Comparison of ENCODE assay signal across 15 cellular contexts in genomic region chr17:81082177-81083073, GRCh38. TPM values are rescaled to one million over a fixed set of nuclear protein-coding genes. Genes with fewer than 3 reads are reported as not detected.
DNase-seq lines count a peak whose midpoint lies in the region; ATAC-seq and TF ChIP-seq lines count a peak whose summit lies in the region.
"Had no signal": no experiment of that assay in that cellular context is flagged by ENCODE, and none has a peak within 500 bp of the region (broad histone marks: within the 10 kb centered on the region; RNA-seq: fewer than 3 reads in every experiment).

No MANE protein-coding gene starts in this region.

- no peaks in the 10 kb centered on the region for H3K9me3 Mint-ChIP-seq in MCF 10A (ENCODE audit: unreplicated experiment)
- H3K9me3 Mint-ChIP-seq in naive thymus-derived CD8-positive, alpha-beta T cell: no peaks in the 10 kb centered on the region
- H3K9me3 Mint-ChIP-seq: activated B cell treated with CpG ODN at 0.5 μM for 24 hours, memory B cell had no signal

- no peaks in the 10 kb centered on the region for H3K27me3 Mint-ChIP-seq in MCF 10A (ENCODE audit: insufficient read depth, unreplicated experiment)
- no peaks in the 10 kb centered on the region for H3K27me3 Mint-ChIP-seq in naive thymus-derived CD8-positive, alpha-beta T cell

- peaks cover 29% of the 10 kb centered on the region for H3K36me3 Mint-ChIP-seq in MCF 10A (ENCODE audit: insufficient read depth, unreplicated experiment)
- peaks cover 0 to 7% (median 0%) of the 10 kb centered on the region in 3 donors for H3K36me3 Mint-ChIP-seq in naive thymus-derived CD8-positive, alpha-beta T cell
- H3K36me3 Mint-ChIP-seq: memory B cell had no signal

- H3K9me3 ChIP-seq in breast epithelium (no peaks in the 10 kb centered on the region), right cardiac atrium (ENCODE audit: control insufficient read depth, low read length) (no peaks in the 10 kb centered on the region), parathyroid adenoma (ENCODE audit: control insufficient read depth, low read length) (no peaks in the 10 kb centered on the region), uterus (no peaks in the 10 kb centered on the region)
- H3K9me3 ChIP-seq: Caco-2 had no signal

- no peak overlapping the region for H3K4me2 ChIP-seq in parathyroid adenoma (ENCODE audit: low read length)

- H3K27ac ChIP-seq in breast epithelium (peak overlapping the region; percentile 83 to 93), right cardiac atrium (ENCODE audit: low read length) (peak overlapping the region; percentile 58), parathyroid adenoma (peak overlapping the region; percentile 34), uterus (peak overlapping the region; percentile 18 to 43)

- peaks cover 2% of the 10 kb centered on the region for H3K79me2 ChIP-seq in parathyroid adenoma

- H3K36me3 ChIP-seq in breast epithelium (no peaks in the 10 kb centered on the region), parathyroid adenoma (ENCODE audit: control insufficient read depth, insufficient read depth, low read length) (no peaks in the 10 kb centered on the region), uterus (no peaks in the 10 kb centered on the region)

- DNase-seq in breast epithelium (ENCODE audit: low spot score in 2 of 2) (peak; percentile 56 to 65), MCF 10A (ENCODE audit: unreplicated experiment) (no peak), right cardiac atrium (peak; percentile 47 to 73 (median 63)), uterus (no peak), SHP77 (lab: John Stamatoyannopoulos, UW) (no peak), AML-193 (lab: John Stamatoyannopoulos, UW) (no peak)
- no peak for DNase-seq in naive thymus-derived CD8-positive, alpha-beta T cell
- DNase-seq: activated B cell treated with CpG ODN at 0.5 μM for 24 hours; Caco-2; effector CD8-positive, alpha-beta T cell; GDM1; glutamatergic neuron; HCEC 1CT had no signal

- no peaks in the 10 kb centered on the region for H3K27me3 ChIP-seq in breast epithelium
- H3K27me3 ChIP-seq in right cardiac atrium (ENCODE audit: control insufficient read depth, insufficient read depth): no peaks in the 10 kb centered on the region
- H3K27me3 ChIP-seq in parathyroid adenoma (ENCODE audit: control insufficient read depth, insufficient read depth, low read length): no peaks in the 10 kb centered on the region
- H3K27me3 ChIP-seq in uterus: no peaks in the 10 kb centered on the region

- POLR2A ChIA-PET in MCF 10A (lab: Yijun Ruan, JAX): interaction anchor here (0.6 kb wide), 1 partner anchor 551 kb away, joined by 3 read pairs; no protein-coding TSS in a partner anchor
- POLR2A ChIA-PET in naive thymus-derived CD8-positive, alpha-beta T cell (lab: Charles Lee): no interaction called here

- TF ChIP-seq POLR2A in breast epithelium (IDR thresholded peaks at IDR 0.05) (no peak), uterus (IDR thresholded peaks at IDR 0.05) (no peak)

- WGBS in right cardiac atrium: 78% methylated on average over 33 of the region's 33 CpGs

- H3K4me1 Mint-ChIP-seq in MCF 10A (ENCODE audit: insufficient read depth, unreplicated experiment): peaks cover 8% of the 10 kb centered on the region
- H3K4me1 Mint-ChIP-seq in naive thymus-derived CD8-positive, alpha-beta T cell: peaks cover 0 to 2% (median 0%) of the 10 kb centered on the region in 4 donors
- H3K4me1 Mint-ChIP-seq: activated B cell treated with CpG ODN at 0.5 μM for 24 hours, memory B cell had no signal

- no peak overlapping the region for H3K27ac Mint-ChIP-seq in MCF 10A (ENCODE audit: low read depth, unreplicated experiment)
- H3K27ac Mint-ChIP-seq in naive thymus-derived CD8-positive, alpha-beta T cell: no peak overlapping the region
- H3K27ac Mint-ChIP-seq: activated B cell treated with CpG ODN at 0.5 μM for 24 hours, memory B cell had no signal

- no peak overlapping the region for H3K9ac ChIP-seq in parathyroid adenoma

- ATAC-seq in right cardiac atrium: peak; percentile 54 to 55
- ATAC-seq in naive thymus-derived CD8-positive, alpha-beta T cell: no peak

- no peak overlapping the region for H3K4me3 Mint-ChIP-seq in MCF 10A (ENCODE audit: unreplicated experiment)
- no peak overlapping the region for H3K4me3 Mint-ChIP-seq in naive thymus-derived CD8-positive, alpha-beta T cell
- H3K4me3 Mint-ChIP-seq: activated B cell treated with CpG ODN at 0.5 μM for 24 hours, memory B cell had no signal

- CTCF ChIA-PET in MCF 10A (lab: Yijun Ruan, JAX): interaction anchor here (1.2 kb wide), 1 partner anchor 19 kb away, joined by 6 read pairs; no protein-coding TSS in a partner anchor

- H3K4me3 ChIP-seq in breast epithelium (no peak overlapping the region), right cardiac atrium (ENCODE audit: low read length) (no peak overlapping the region), parathyroid adenoma (ENCODE audit: low read depth, low read length) (no peak overlapping the region), uterus (no peak overlapping the region)

- peak overlapping the region; percentile 74 for H2AFZ ChIP-seq in parathyroid adenoma

- no peak for TF ChIP-seq CTCF in breast epithelium (IDR thresholded peaks at IDR 0.05)
- no peak for TF ChIP-seq CTCF in MCF 10A (IDR thresholded peaks at IDR 0.05; ENCODE audit: unreplicated experiment)
- TF ChIP-seq CTCF in parathyroid adenoma (IDR thresholded peaks at IDR 0.05): no peak
- no peak for TF ChIP-seq CTCF in uterus (IDR thresholded peaks at IDR 0.05)

- H3K4me1 ChIP-seq in breast epithelium: peaks cover 7 to 10% of the 10 kb centered on the region in 2 donors
- peaks cover 5% of the 10 kb centered on the region for H3K4me1 ChIP-seq in right cardiac atrium (ENCODE audit: control insufficient read depth, insufficient read depth, low read length)
- peaks cover 8% of the 10 kb centered on the region for H3K4me1 ChIP-seq in parathyroid adenoma
- H3K4me1 ChIP-seq in uterus: no peaks in the 10 kb centered on the region
- H3K4me1 ChIP-seq: Caco-2 had no signal

- intact Hi-C loops in breast epithelium (cut with DNase I; ENCODE audit: low total_unique reads) (loop anchor here (5.0 kb wide), 1 partner anchor 300 kb away; no protein-coding TSS in a partner anchor), MCF 10A (cut with micrococcal nuclease) (no loop called here), right cardiac atrium (cut with DNase I) (no loop called here), uterus (cut with DNase I; ENCODE audit: low total_unique reads) (no loop called here)

- no TSS peak for BruUV-seq in MCF 10A (replicated peaks; lab: Mats Ljungman, UMichigan)

RNA-seq across cellular contexts. Expression of gene BAIAP2, which starts 47.5 kb away (rescaled TPM):
- 10 to 100 TPM; 21.0 to 47.0 (median 37.6) TPM for total RNA-seq in breast epithelium
- total RNA-seq in MCF 10A (2022): 46.4 and 67.0 TPM in 2 replicates
- total RNA-seq in right cardiac atrium: 10 to 100 TPM; 20.5 to 39.5 (median 33.8) TPM
- polyA plus RNA-seq in right cardiac atrium: 31.8 TPM
- 10 to 100 TPM; 16.5 to 70.7 (median 45.8) TPM for total RNA-seq in uterus
- 10 to 100 TPM in 1 of 2 experiments, 1 to 10 TPM in 1; 7.4 to 11.7 TPM for total RNA-seq in naive thymus-derived CD8-positive, alpha-beta T cell
- 1 to 10 TPM; 2.2 to 6.9 (median 2.6) TPM for polyA plus RNA-seq in naive thymus-derived CD8-positive, alpha-beta T cell

Comparison
In these comparisons a context has a peak if more than half of its experiments do, and no peak if none do; other contexts are left out.
1. DNase-seq: peak in breast epithelium (2 of 2) and right cardiac atrium (3 of 3); none in MCF 10A (single experiment), uterus (0 of 2), SHP77 (0 of 2), naive thymus-derived CD8-positive, alpha-beta T cell (0 of 10) and AML-193 (0 of 2).
2. H3K27ac ChIP-seq: peak in every context shown above with its lines; median percentile 88 in breast epithelium; 58 in right cardiac atrium; 34 in parathyroid adenoma; 30 in uterus.
3. ATAC-seq: peak in right cardiac atrium (2 of 2); none in naive thymus-derived CD8-positive, alpha-beta T cell (0 of 2).